ENCODE assay signal across 8 cellular contexts in genomic region chr17:51120739-51121619, GRCh38.
DNase-seq lines count a peak whose midpoint lies in the region; ATAC-seq and TF ChIP-seq lines count a peak whose summit lies in the region.

Gene SPAG9, minus strand, starts transcription at chr17:51120868. Its CDS starts 212 bp downstream, at chr17:51120656.

- DNase-seq in AG08395 (ENCODE audit: low spot score) = peak; percentile 97
- DNase-seq in NCI-H345 (lab: John Stamatoyannopoulos, UW) = peak; percentile 97
- peak; percentile 77 for DNase-seq in activated CD4-positive, CD25-positive, alpha-beta regulatory T cell treated with anti-CD3 and anti-CD28 coated beads, Interleukin-2, amount 50 U/mL, for 16 hours (ENCODE audit: low read depth, low spot score)
- peak; percentile 91 for DNase-seq in central memory CD4-positive, alpha-beta T cell
- DNase-seq in islet precursor cell = peak; percentile 99
- peak; percentile 89 for DNase-seq in stimulated activated CD4-positive, alpha-beta T cell treated with anti-CD3 and anti-CD28 coated beads, Interleukin-12 subunit alpha, Interleukin-12 subunit beta, amount 100 ng/mL, for 4 hours

- peak; percentile 79 for TF ChIP-seq POLR2A in GM18951 (IDR thresholded peaks at IDR 0.05; ENCODE audit: extremely low read depth, insufficient read depth, insufficient read length)

- peak; percentile 67 for ATAC-seq in HG03196 (IDR thresholded peaks at IDR 0.05; ENCODE audit: unreplicated experiment)

- in situ Hi-C loops in GM18951 (cut with MboI; ENCODE audit: low sequenced_read_pairs, unreplicated experiment) = no loop called here

Comparison
In these comparisons a context has a peak if more than half of its experiments do, and no peak if none do; other contexts are left out.
1. Peak in every context shown above with its lines: DNase-seq and ATAC-seq.